ENCODE assay signal across 2 cellular contexts in genomic region chr7:29454464-29454863, GRCh38.
TF ChIP-seq lines count a peak whose summit lies in the region.

No MANE protein-coding gene starts in this region.

TF ChIP-seq in Ishikawa, 13 proteins besides CTCF, POLR2A, EP300 and RAD21:
- no peak for TF ChIP-seq CEBPB (IDR thresholded peaks at IDR 0.05)
- TF ChIP-seq USF1 (IDR thresholded peaks at IDR 0.05) = 0 out of 2 replicates have a peak, but pooled peaks have one; percentile 13
- TF ChIP-seq CREB1 (IDR thresholded peaks at IDR 0.05; ENCODE audit: low read depth) = no peak

TF ChIP-seq in HepG2, 621 proteins besides CTCF, POLR2A, EP300 and RAD21:
- TF ChIP-seq ZNF12 (CRISPR knock-in tag; IDR thresholded peaks at IDR 0.05) (peak; percentile 74; the same call in 1 of the 2 replicates), ZNF557 (CRISPR knock-in tag; IDR thresholded peaks at IDR 0.05) (no peak)
